14 cellular contexts compared by ENCODE assay signal in the genomic region with DNA sequence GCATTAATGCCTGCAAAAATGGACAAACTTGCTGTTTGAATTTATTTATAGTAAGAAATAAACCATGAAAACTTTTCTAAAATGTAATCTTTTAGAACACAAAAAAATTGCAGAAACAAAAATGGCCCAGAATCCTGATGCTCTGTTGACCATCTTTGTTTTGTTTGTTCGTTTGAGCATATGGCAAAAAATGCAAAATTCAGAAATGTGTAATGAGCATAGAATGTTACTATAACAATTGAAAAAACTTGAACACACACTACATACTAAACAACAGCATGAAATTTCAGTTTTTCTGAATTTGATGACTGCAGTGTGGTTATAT. TPM values are rescaled to one million over a fixed set of nuclear protein-coding genes. Genes with fewer than 3 reads are reported as not detected.
DNase-seq lines count a peak whose midpoint lies in the region; ATAC-seq and TF ChIP-seq lines count a peak whose summit lies in the region.
"Had no signal": no experiment of that assay in that cellular context is flagged by ENCODE, and none has a peak within 500 bp of the region (broad histone marks: within the 10 kb centered on the region; RNA-seq: fewer than 3 reads in every experiment).

No MANE protein-coding gene starts in this region.

- no peaks in the 10 kb centered on the region for H3K9me3 ChIP-seq in DOHH2 (ENCODE audit: control insufficient read depth, insufficient read depth, low read length)
- H3K9me3 ChIP-seq in neuronal stem cell (replicated peaks in 1 of 2; ENCODE audit: control insufficient read depth in 2 of 2, insufficient read depth in 1 of 2, low read depth in 1 of 2, low read length in 2 of 2) = no peaks in the 10 kb centered on the region
- H3K9me3 ChIP-seq in heart left ventricle = no peaks in the 10 kb centered on the region
- H3K9me3 ChIP-seq: heart right ventricle, SJSA1 had no signal

- H2AFZ ChIP-seq in neuronal stem cell (ENCODE audit: low read length) = peak overlapping the region; percentile 7

- no peaks in the 10 kb centered on the region for H3K9me2 ChIP-seq in DOHH2 (replicated peaks; ENCODE audit: control insufficient read depth, low read length)

- DNase-seq in dorsolateral prefrontal cortex = no peak
- DNase-seq in neuronal stem cell (ENCODE audit: low spot score) = no peak
- DNase-seq in NCI-H748 (lab: John Stamatoyannopoulos, UW; ENCODE audit: unreplicated experiment) = no peak
- no peak for DNase-seq in cerebellar nuclear complex (lab: John Stamatoyannopoulos, UW)
- DNase-seq in heart left ventricle = no peak
- DNase-seq: activated B cell treated with CpG ODN at 0.5 μM for 24 hours; activated T-cell treated with anti-CD3 and anti-CD28 coated beads, Interleukin-2, amount 50 U/mL, for 1 hour; CD4-positive, alpha-beta memory T cell; NCI-H345 had no signal

- H3K4me3 ChIP-seq in DOHH2 (ENCODE audit: low read length) = peak overlapping the region; percentile 63
- peak overlapping the region in 34 of 59 donors; percentile 34 to 100 (median 94) for H3K4me3 ChIP-seq in dorsolateral prefrontal cortex
- peak overlapping the region in 1 of 2 donors; percentile 18 for H3K4me3 ChIP-seq in neuronal stem cell (ENCODE audit: low read length in 2 of 2)
- peak overlapping the region in 2 of 12 donors; percentile 51 to 98 for H3K4me3 ChIP-seq in heart left ventricle

- no peaks in the 10 kb centered on the region for H3K27me3 Mint-ChIP-seq in IgD-negative memory B cell
- H3K27me3 Mint-ChIP-seq: activated B cell treated with CpG ODN at 0.5 μM for 24 hours; CD4-positive, alpha-beta memory T cell had no signal

- H3K27ac ChIP-seq in DOHH2 (ENCODE audit: low read depth, low read length) = no peak overlapping the region
- peak overlapping the region in 47 of 59 donors; percentile 3 to 83 (median 63) for H3K27ac ChIP-seq in dorsolateral prefrontal cortex
- H3K27ac ChIP-seq in neuronal stem cell (replicated peaks; ENCODE audit: low read length) = peak overlapping the region; percentile 47
- peak overlapping the region in 3 of 12 donors; percentile 2 to 38 (median 20) for H3K27ac ChIP-seq in heart left ventricle
- H3K27ac ChIP-seq: SJSA1 had no signal

- no peak overlapping the region for H3K18ac ChIP-seq in neuronal stem cell (ENCODE audit: low read length)

- H3K23ac ChIP-seq in neuronal stem cell (ENCODE audit: low read depth, low read length, poor library complexity) = no peak overlapping the region

- no peak overlapping the region for H3K9ac ChIP-seq in neuronal stem cell (ENCODE audit: low read depth, low read length, poor library complexity)

- H4K91ac ChIP-seq in neuronal stem cell (ENCODE audit: low read depth, low read length, poor library complexity) = no peak overlapping the region

- no peak overlapping the region for H2BK5ac ChIP-seq in neuronal stem cell (ENCODE audit: low read length)

- H2AK5ac ChIP-seq in neuronal stem cell (ENCODE audit: low read depth, low read length) = no peak overlapping the region

- H3K4ac ChIP-seq in neuronal stem cell (ENCODE audit: low read length) = no peak overlapping the region

- H3K4me1 ChIP-seq in DOHH2 (ENCODE audit: control insufficient read depth, low read length) (peaks cover 26% of the 10 kb centered on the region), neuronal stem cell (ENCODE audit: control insufficient read depth in 2 of 2, insufficient read depth in 1 of 2, low read depth in 1 of 2, low read length in 2 of 2) (peaks cover 6 to 10% of the 10 kb centered on the region in 2 donors), heart left ventricle (peaks cover 0 to 24% (median 15%) of the 10 kb centered on the region in 12 donors)

- intact Hi-C loops in dorsolateral prefrontal cortex (cut with DNase I) = loop anchor here (2.0 to 10.0 kb wide), 4 partner anchors 14 to 420 kb away; partner anchors contain the start of gene WIPI1 (in 2 of the 2)
- intact Hi-C loops in heart left ventricle (cut with DNase I) = loop anchor here in 3 of 10 donors (5.0 to 10.0 kb wide), 3 partner anchors 60 to 70 kb away; no protein-coding TSS in a partner anchor

- no peak overlapping the region for H2BK120ac ChIP-seq in neuronal stem cell (ENCODE audit: low read depth, low read length)

- H3K36me3 Mint-ChIP-seq in IgD-negative memory B cell = no peaks in the 10 kb centered on the region

- no peak overlapping the region for H4K8ac ChIP-seq in neuronal stem cell (ENCODE audit: low read depth, low read length)

- TF ChIP-seq CTCF in DOHH2 (IDR thresholded peaks at IDR 0.05; ENCODE audit: low read depth, low read length, poor library complexity, severe bottlenecking) (no peak), dorsolateral prefrontal cortex (IDR thresholded peaks at IDR 0.05 in 54 of 56, conservative IDR thresholded peaks at IDR 0.05 in 2 of 56; ENCODE audit: low read depth in 1 of 56, partially characterized antibody in 56 of 56) (no peak), heart left ventricle (IDR thresholded peaks at IDR 0.05) (no peak)

- ATAC-seq in GM21526 (IDR thresholded peaks at IDR 0.05; ENCODE audit: low FRiP score, unreplicated experiment) (no peak), heart left ventricle (no peak)

- peaks cover 13% of the 10 kb centered on the region for H4K20me1 ChIP-seq in DOHH2 (ENCODE audit: control insufficient read depth, insufficient read depth, low read depth, low read length)

- TF ChIP-seq POLR2A in heart left ventricle (IDR thresholded peaks at IDR 0.05) = no peak

- no peak overlapping the region for H2BK15ac ChIP-seq in neuronal stem cell (ENCODE audit: low read length)

- peak overlapping the region in 3 of 4 donors; percentile 23 to 96 (median 33) for H3K4me3 Mint-ChIP-seq in IgD-negative memory B cell

- no CpG with 5 or more reads among the region's 1 CpG for WGBS in neuronal stem cell (ENCODE audit: extremely low coverage in 2 of 2, insufficient read length in 2 of 2, insufficient replicate concordance in 1 of 2), 2 donors
- WGBS in heart left ventricle, 4 donors = 51 to 61% (median 53%) methylated on average over 1 of the region's 1 CpG

- H3K79me1 ChIP-seq in neuronal stem cell (ENCODE audit: low read depth, low read length) = no peaks in the 10 kb centered on the region

- H3K27me3 ChIP-seq in DOHH2 (ENCODE audit: control insufficient read depth, low read length) (no peaks in the 10 kb centered on the region), dorsolateral prefrontal cortex (no peaks in the 10 kb centered on the region), neuronal stem cell (ENCODE audit: control insufficient read depth in 3 of 3, insufficient read depth in 3 of 3, low read depth in 1 of 3, low read length in 3 of 3) (no peaks in the 10 kb centered on the region), heart left ventricle (no peaks in the 10 kb centered on the region)
- H3K27me3 ChIP-seq: heart right ventricle, SJSA1 had no signal

- peaks cover 38% of the 10 kb centered on the region for H3K79me2 ChIP-seq in DOHH2 (ENCODE audit: control insufficient read depth, low read length)

- H3K27ac Mint-ChIP-seq in IgD-negative memory B cell = no peak overlapping the region

- H3K14ac ChIP-seq in neuronal stem cell (ENCODE audit: low read length) = no peak overlapping the region

- H2BK12ac ChIP-seq in neuronal stem cell (ENCODE audit: low read length) = no peak overlapping the region

- peak overlapping the region; percentile 71 for H3K4me2 ChIP-seq in DOHH2 (ENCODE audit: low read length)
- no peak overlapping the region for H3K4me2 ChIP-seq in neuronal stem cell (ENCODE audit: insufficient read depth, low read length, poor library complexity, severe bottlenecking)

- H3K36me3 ChIP-seq in DOHH2 (ENCODE audit: control insufficient read depth, low read length) (peaks cover 38% of the 10 kb centered on the region), neuronal stem cell (replicated peaks in 1 of 2; ENCODE audit: control insufficient read depth in 2 of 2, insufficient read depth in 2 of 2, low read length in 2 of 2) (peaks cover 17 to 32% of the 10 kb centered on the region in 2 donors), heart left ventricle (peaks cover 0 to 24% (median 21%) of the 10 kb centered on the region in 9 donors)

- peaks cover 4 to 7% (median 6%) of the 10 kb centered on the region in 3 donors for H3K4me1 Mint-ChIP-seq in IgD-negative memory B cell

- H3F3A ChIP-seq in DOHH2 (ENCODE audit: control insufficient read depth, insufficient read depth) = peaks cover 16% of the 10 kb centered on the region

- no peaks in the 10 kb centered on the region for H3K9me3 Mint-ChIP-seq in IgD-negative memory B cell
- H3K9me3 Mint-ChIP-seq: activated B cell treated with CpG ODN at 0.5 μM for 24 hours had no signal

RNA-seq across cellular contexts. Expression of gene KPNA2, which starts 1.1 kb away (rescaled TPM):
- polyA plus RNA-seq in IgD-negative memory B cell = 32.3 TPM
- total RNA-seq in dorsolateral prefrontal cortex = 10 to 100 TPM; 17.2 to 55.8 (median 35.5) TPM
- polyA plus RNA-seq in neuronal stem cell (2013, experiment 1 of 2) = 370 TPM
- polyA plus RNA-seq in neuronal stem cell (2013, experiment 2 of 2) = 366 TPM
- 10 to 100 TPM; 12.6 to 50.7 (median 20.4) TPM for total RNA-seq in heart left ventricle
- polyA plus RNA-seq in heart left ventricle = 10 to 100 TPM; 10.6 to 37.9 TPM

RNA-seq across cellular contexts. Expression of gene C17orf58, which starts 38.1 kb away (rescaled TPM):
- polyA plus RNA-seq in IgD-negative memory B cell (1.6 TPM), heart left ventricle (1 to 10 TPM; 6.8 to 7.2 TPM)
- total RNA-seq in dorsolateral prefrontal cortex (10 to 100 TPM in 60 of 120 experiments, 1 to 10 TPM in 60; 6.1 to 15.7 (median 10.0) TPM), heart left ventricle (10 to 100 TPM in 1 of 9 donors, 1 to 10 TPM in 8; 4.1 to 11.8 (median 5.3) TPM)
- polyA plus RNA-seq in neuronal stem cell (2013, experiment 1 of 2) = 24.2 TPM
- 24.1 TPM for polyA plus RNA-seq in neuronal stem cell (2013, experiment 2 of 2)
